10 cellular contexts compared by ENCODE assay signal in genomic region chr1:107135466-107135865, GRCh38. TPM values are rescaled to one million over a fixed set of nuclear protein-coding genes. Genes with fewer than 3 reads are reported as not detected.
DNase-seq lines count a peak whose midpoint lies in the region; ATAC-seq and TF ChIP-seq lines count a peak whose summit lies in the region.
"Had no signal": no experiment of that assay in that cellular context is flagged by ENCODE, and none has a peak within 500 bp of the region (broad histone marks: within the 10 kb centered on the region; RNA-seq: fewer than 3 reads in every experiment).

No MANE protein-coding gene starts in this region.

- no peaks in the 10 kb centered on the region for H3K36me3 ChIP-seq in H7 (replicated peaks; ENCODE audit: control insufficient read depth, insufficient read depth, low read length)
- H3K36me3 ChIP-seq: left lung had no signal

- no peak overlapping the region for H3K4me3 ChIP-seq in H7 (ENCODE audit: insufficient read depth, low read depth, low read length)
- no peak overlapping the region for H3K4me3 ChIP-seq in fibroblast of villous mesenchyme (ENCODE audit: low read depth, low read length)
- H3K4me3 ChIP-seq: left lung had no signal

- peaks cover 2% of the 10 kb centered on the region for H3K27me3 ChIP-seq in H7 (ENCODE audit: control insufficient read depth, insufficient read depth, low read length)

- TF ChIP-seq CTCF in fibroblast of villous mesenchyme (IDR thresholded peaks at IDR 0.05; ENCODE audit: insufficient read depth, low read depth, low read length) = no peak

- ATAC-seq in SK-N-SH treated with all-trans-retinoic acid at 6 μM for 48 hours (no peak), GM18498 (IDR thresholded peaks at IDR 0.05; ENCODE audit: unreplicated experiment) (no peak), GM21737 (IDR thresholded peaks at IDR 0.05; ENCODE audit: unreplicated experiment) (no peak), GM21528 (IDR thresholded peaks at IDR 0.05; ENCODE audit: low FRiP score, unreplicated experiment) (no peak)
- ATAC-seq: left lung had no signal

- peak; percentile 39 for DNase-seq in AG08396 (ENCODE audit: low spot score)
- peak; percentile 20 for DNase-seq in H7
- peak; percentile 18 for DNase-seq in fibroblast of villous mesenchyme (ENCODE audit: low read depth)
- no peak for DNase-seq in effector CD4-positive, alpha-beta T cell
- DNase-seq: left lung had no signal

TF ChIP-seq in SK-N-SH treated with all-trans-retinoic acid at 6 μM for 48 hours, 23 proteins besides CTCF, POLR2A, EP300 and RAD21:
- TF ChIP-seq, protein P1, sequence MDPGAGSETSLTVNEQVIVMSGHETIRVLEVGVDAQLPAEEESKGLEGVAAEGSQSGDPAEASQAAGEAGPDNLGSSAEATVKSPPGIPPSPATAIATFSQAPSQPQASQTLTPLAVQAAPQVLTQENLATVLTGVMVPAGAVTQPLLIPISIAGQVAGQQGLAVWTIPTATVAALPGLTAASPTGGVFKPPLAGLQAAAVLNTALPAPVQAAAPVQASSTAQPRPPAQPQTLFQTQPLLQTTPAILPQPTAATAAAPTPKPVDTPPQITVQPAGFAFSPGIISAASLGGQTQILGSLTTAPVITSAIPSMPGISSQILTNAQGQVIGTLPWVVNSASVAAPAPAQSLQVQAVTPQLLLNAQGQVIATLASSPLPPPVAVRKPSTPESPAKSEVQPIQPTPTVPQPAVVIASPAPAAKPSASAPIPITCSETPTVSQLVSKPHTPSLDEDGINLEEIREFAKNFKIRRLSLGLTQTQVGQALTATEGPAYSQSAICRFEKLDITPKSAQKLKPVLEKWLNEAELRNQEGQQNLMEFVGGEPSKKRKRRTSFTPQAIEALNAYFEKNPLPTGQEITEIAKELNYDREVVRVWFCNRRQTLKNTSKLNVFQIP (CRISPR knock-in tag; IDR thresholded peaks at IDR 0.05; ENCODE audit: borderline replicate concordance, low read depth) = no peak
- no peak for TF ChIP-seq ZNF565 (CRISPR knock-in tag; conservative IDR thresholded peaks at IDR 0.05; ENCODE audit: low read depth)
- TF ChIP-seq ZFP30 (CRISPR knock-in tag; IDR thresholded peaks at IDR 0.05) = no peak
- TF ChIP-seq SNAI2 (CRISPR knock-in tag; IDR thresholded peaks at IDR 0.05) = 0 out of 2 replicates have a peak, but pooled peaks have one; percentile 21
- no peak for TF ChIP-seq RARB (CRISPR knock-in tag; IDR thresholded peaks at IDR 0.05)
- 0 out of 2 replicates have a peak, but pooled peaks have one; percentile 29 for TF ChIP-seq ZFP3 (CRISPR knock-in tag; IDR thresholded peaks at IDR 0.05)
- TF ChIP-seq ARNTL (CRISPR knock-in tag; IDR thresholded peaks at IDR 0.05; ENCODE audit: borderline replicate concordance, low read depth) = no peak
- no peak for TF ChIP-seq CSRNP3 (CRISPR knock-in tag; IDR thresholded peaks at IDR 0.05)
- TF ChIP-seq, protein P2, sequence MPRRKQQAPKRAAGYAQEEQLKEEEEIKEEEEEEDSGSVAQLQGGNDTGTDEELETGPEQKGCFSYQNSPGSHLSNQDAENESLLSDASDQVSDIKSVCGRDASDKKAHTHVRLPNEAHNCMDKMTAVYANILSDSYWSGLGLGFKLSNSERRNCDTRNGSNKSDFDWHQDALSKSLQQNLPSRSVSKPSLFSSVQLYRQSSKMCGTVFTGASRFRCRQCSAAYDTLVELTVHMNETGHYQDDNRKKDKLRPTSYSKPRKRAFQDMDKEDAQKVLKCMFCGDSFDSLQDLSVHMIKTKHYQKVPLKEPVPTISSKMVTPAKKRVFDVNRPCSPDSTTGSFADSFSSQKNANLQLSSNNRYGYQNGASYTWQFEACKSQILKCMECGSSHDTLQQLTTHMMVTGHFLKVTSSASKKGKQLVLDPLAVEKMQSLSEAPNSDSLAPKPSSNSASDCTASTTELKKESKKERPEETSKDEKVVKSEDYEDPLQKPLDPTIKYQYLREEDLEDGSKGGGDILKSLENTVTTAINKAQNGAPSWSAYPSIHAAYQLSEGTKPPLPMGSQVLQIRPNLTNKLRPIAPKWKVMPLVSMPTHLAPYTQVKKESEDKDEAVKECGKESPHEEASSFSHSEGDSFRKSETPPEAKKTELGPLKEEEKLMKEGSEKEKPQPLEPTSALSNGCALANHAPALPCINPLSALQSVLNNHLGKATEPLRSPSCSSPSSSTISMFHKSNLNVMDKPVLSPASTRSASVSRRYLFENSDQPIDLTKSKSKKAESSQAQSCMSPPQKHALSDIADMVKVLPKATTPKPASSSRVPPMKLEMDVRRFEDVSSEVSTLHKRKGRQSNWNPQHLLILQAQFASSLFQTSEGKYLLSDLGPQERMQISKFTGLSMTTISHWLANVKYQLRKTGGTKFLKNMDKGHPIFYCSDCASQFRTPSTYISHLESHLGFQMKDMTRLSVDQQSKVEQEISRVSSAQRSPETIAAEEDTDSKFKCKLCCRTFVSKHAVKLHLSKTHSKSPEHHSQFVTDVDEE (CRISPR knock-in tag; IDR thresholded peaks at IDR 0.05) = peak; percentile 55; the same call in 1 of the 2 replicates

RNA-seq across cellular contexts. Expression of gene NTNG1, which starts 5.4 kb away (rescaled TPM):
- total RNA-seq in H7 (2014; rRNA removed; shearing (Covaris generic)) = 3.7 and 5.4 TPM in 2 replicates
- 2.9 and 9.1 TPM in 2 replicates for total RNA-seq in fibroblast of villous mesenchyme
- total RNA-seq: T-helper 2 cell treated with Interferon-gamma antibody and Interleukin-4, amounts not matched to agents 100 ng/mL and 5 ng/mL, for 36 hours had no signal
